ENCODE assay signal across 7 cellular contexts in the genomic region with DNA sequence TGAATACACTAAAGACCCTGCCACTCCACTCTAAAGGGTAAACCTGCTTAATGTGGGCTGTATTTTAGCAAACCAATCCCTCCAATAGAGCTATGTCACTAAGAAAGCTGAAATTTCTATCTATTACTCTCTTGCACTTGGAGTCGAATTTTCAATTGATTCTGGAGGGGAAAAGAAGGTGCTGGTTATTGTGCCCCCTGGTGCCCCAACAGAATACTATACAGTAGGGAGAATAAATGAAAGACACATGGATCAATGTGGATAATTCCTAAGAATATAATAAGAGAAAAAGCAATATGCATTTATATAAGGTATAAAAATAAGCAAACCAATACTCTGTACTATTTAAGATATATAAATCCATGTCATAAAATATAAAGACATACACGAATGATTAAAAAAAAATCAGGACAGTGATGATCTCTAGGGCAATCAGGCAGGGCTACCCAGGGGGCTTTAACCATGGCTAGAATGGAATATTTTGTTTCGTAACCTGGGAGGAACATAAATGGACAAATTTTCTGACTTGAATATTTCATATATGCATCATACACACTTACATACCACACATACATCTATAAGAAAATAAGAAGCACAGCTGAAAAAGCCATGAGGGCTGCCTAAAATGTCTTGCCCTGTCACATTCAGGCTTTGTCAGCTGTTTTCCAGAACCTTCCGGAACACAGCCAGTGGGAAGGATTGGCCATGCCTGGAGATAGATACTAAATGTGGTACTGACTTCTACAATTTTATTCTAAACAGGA.
A peak's percentile ranks its signal among the peaks of the same experiment; 100 is the strongest.
DNase-seq lines count a peak whose midpoint lies in the region; ATAC-seq and TF ChIP-seq lines count a peak whose summit lies in the region.

No MANE protein-coding gene starts in this region.

- peak; percentile 39 for ATAC-seq in HG02798 (IDR thresholded peaks at IDR 0.05; ENCODE audit: poor library complexity, unreplicated experiment)
- no peak for ATAC-seq in HG02970 (IDR thresholded peaks at IDR 0.05; ENCODE audit: low FRiP score, unreplicated experiment)
- no peak for ATAC-seq in GM18498 (IDR thresholded peaks at IDR 0.05; ENCODE audit: unreplicated experiment)

- no peak overlapping the region for H3K27ac ChIP-seq in VCaP

- TF ChIP-seq CTCF in VCaP (conservative IDR thresholded peaks at IDR 0.05), result 0 out of 2 replicates have a peak, but pooled peaks have one; percentile 21

- DNase-seq in EH (ENCODE audit: low read depth) (peak; percentile 52), iris pigment epithelial cell (ENCODE audit: low read depth) (peak; percentile 41)
- DNase-seq in effector CD8-positive, alpha-beta T cell (lab: John Stamatoyannopoulos, UW), result no peak
